In the genomic region with DNA sequence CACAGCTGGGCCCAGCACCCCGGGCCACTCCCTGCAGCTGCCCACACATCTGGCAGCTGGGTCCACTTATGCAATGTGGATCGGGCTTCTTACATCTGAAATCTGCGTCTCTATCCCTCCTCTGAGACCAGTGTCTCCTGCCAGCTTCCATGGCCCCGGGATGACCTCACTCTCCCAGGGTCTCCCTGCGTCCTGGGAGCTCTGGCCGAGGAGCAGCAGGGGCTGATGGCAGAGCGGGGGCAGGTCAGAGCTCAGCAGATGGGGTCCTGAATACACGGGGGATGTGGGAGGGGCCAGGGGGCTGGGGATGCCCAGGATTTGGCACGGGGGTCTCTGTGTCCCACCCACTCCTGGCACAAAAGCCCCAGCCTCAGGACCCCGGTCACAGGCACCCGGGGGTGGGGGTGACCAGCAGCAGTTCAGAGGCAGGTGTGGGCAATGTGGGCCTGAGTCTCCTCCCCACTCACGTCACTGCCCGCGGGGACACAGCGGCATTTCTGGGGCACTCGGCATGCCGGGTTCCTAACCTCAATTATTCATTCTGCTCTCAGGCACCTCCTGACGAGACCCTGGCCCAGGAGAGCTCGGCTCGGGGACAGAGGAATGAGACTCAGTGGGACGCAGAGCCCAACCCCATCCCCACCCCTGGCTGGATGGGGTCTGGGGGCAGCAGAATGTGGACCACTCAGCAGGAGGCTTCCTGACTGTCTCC, we compare ENCODE assay signal across 22 cellular contexts. TPM values are rescaled to one million over a fixed set of nuclear protein-coding genes. Genes with fewer than 3 reads are reported as not detected.
DNase-seq lines count a peak whose midpoint lies in the region; ATAC-seq and FAIRE-seq lines count a peak whose summit lies in the region.
"Had no signal": no experiment of that assay in that cellular context is flagged by ENCODE, and none has a peak within 500 bp of the region (broad histone marks: within the 10 kb centered on the region; RNA-seq: fewer than 3 reads in every experiment).

No MANE protein-coding gene starts in this region.

- no peak for FAIRE-seq in frontal cortex (lab: Jason Lieb, UNC)

- ATAC-seq in left cardiac atrium = peak; percentile 79 to 82
- peak; percentile 85 for ATAC-seq in sciatic nerve
- no peak for ATAC-seq in GM21529 (IDR thresholded peaks at IDR 0.05; ENCODE audit: unreplicated experiment)
- ATAC-seq: natural killer cell treated with Interleukin-12 subunit alpha and Interleukin-12 subunit beta and Interleukin-15 and Interleukin-18, amount 100 ng/mL, for 72 hours had no signal

- DNase-seq in GM03348 (ENCODE audit: low spot score) (peak; percentile 83), epidermal melanocyte (ENCODE audit: insufficient read length, low spot score) (peak; percentile 59), left cardiac atrium (peak; percentile 75), sciatic nerve (ENCODE audit: low spot score) (no peak), frontal cortex (ENCODE audit: low spot score in 2 of 2) (no peak)
- no peak for DNase-seq in activated CD8-positive, alpha-beta memory T cell treated with anti-CD3 and anti-CD28 coated beads, Interleukin-2, amount 50 U/mL, for 48 hours
- DNase-seq in stimulated activated CD4-positive, alpha-beta T cell treated with anti-CD3 and anti-CD28 coated beads, Interleukin-15, amount 100 ng/mL, for 24 hours = no peak
- DNase-seq: activated CD4-positive, alpha-beta memory T cell treated with anti-CD3 and anti-CD28 coated beads, Interleukin-2, amount 10 ng/mL, durations not matched to agents 7 days and 5 days; activated CD4-positive, CD25-positive, alpha-beta regulatory T cell; activated naive CD4-positive, alpha-beta T cell treated with Interleukin-2 at 50 U/mL for 16 hours; activated T-cell treated with anti-CD3 and anti-CD28 coated beads, Interleukin-2, amount 50 U/mL, for 1 hour; CD4-positive, alpha-beta T cell; central memory CD4-positive, alpha-beta T cell; dorsolateral prefrontal cortex; KG1; NCI-H1694 treated with DMSO at 0.1 percent for 48 hours; sigmoid colon; T1000 had no signal

- intact Hi-C loops in left cardiac atrium (cut with DNase I) (no loop called here), sciatic nerve (cut with DNase I) (no loop called here)

RNA-seq across cellular contexts. Expression of a gene that starts 16.4 kb away (rescaled TPM):
- under 1 TPM; 0.06 to 0.31 TPM for total RNA-seq in left cardiac atrium
- total RNA-seq in sciatic nerve = 0.80 TPM
- 6.9 TPM for total RNA-seq in frontal cortex
- total RNA-seq: activated CD4-positive, alpha-beta memory T cell treated with anti-CD3 and anti-CD28 coated beads, Interleukin-2, amount 10 ng/mL, durations not matched to agents 7 days and 5 days; CD4-positive, alpha-beta T cell; HT1080; natural killer cell treated with Interleukin-12 subunit alpha and Interleukin-12 subunit beta and Interleukin-15 and Interleukin-18, amount 100 ng/mL, for 72 hours had no signal

RNA-seq across cellular contexts. Expression of a gene that starts 51.8 kb away (rescaled TPM):
- total RNA-seq in left cardiac atrium (not detected), sciatic nerve (0.22 TPM), frontal cortex (4.1 TPM)
- total RNA-seq: activated CD4-positive, alpha-beta memory T cell treated with anti-CD3 and anti-CD28 coated beads, Interleukin-2, amount 10 ng/mL, durations not matched to agents 7 days and 5 days; G401; HT1080; natural killer cell treated with Interleukin-12 subunit alpha and Interleukin-12 subunit beta and Interleukin-15 and Interleukin-18, amount 100 ng/mL, for 72 hours; sigmoid colon had no signal

Comparison
In these comparisons a context has a peak if more than half of its experiments do, and no peak if none do; other contexts are left out.
1. DNase-seq: peak in GM03348 (single experiment), epidermal melanocyte (single experiment) and left cardiac atrium (single experiment); none in sciatic nerve (single experiment), activated CD8-positive, alpha-beta memory T cell treated with anti-CD3 and anti-CD28 coated beads, Interleukin-2, amount 50 U/mL, for 48 hours (single experiment), frontal cortex (0 of 2) and stimulated activated CD4-positive, alpha-beta T cell treated with anti-CD3 and anti-CD28 coated beads, Interleukin-15, amount 100 ng/mL, for 24 hours (single experiment).